27 cellular contexts compared by ENCODE assay signal in the genomic region with DNA sequence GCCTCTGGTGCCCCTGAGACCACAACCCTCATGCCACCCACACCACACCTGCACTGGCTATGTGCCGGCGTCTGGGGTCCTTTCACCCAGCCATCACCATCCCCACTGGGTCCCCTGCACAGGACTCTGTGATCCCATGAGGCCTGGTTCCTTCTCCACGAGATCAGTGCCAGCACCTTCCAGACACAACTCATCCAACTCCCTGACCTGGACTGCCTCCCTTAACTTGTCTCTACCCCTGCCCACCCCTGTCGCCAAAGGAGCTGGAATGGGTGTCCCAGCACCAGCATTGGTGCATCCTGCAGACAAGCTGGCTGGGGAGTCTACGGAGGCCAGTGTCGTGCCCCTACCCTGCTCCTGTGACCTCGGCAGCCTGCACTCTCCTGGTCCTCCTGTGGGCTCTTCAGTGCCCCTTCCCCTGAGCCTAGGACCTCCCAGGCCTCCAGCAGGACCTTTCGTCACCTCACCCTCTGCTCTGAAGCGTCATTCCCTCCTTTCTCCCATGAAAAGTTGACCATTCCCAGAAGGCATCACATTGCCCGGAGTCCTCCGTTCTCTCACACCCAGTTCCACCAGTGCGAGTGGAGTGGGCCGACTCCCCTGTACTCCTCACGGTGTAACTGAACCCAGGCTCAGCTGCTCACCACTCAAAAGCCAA.
DNase-seq lines count a peak whose midpoint lies in the region; ATAC-seq, FAIRE-seq and TF ChIP-seq lines count a peak whose summit lies in the region.
"Had no signal": no experiment of that assay in that cellular context is flagged by ENCODE, and none has a peak within 500 bp of the region (broad histone marks: within the 10 kb centered on the region; RNA-seq: fewer than 3 reads in every experiment).

No MANE protein-coding gene starts in this region.

- TF ChIP-seq RAD21 in H1 (IDR thresholded peaks at IDR 0.05 in 1 of 2, conservative IDR thresholded peaks at IDR 0.05 in 1 of 2; ENCODE audit: low read depth in 2 of 2, low read length in 2 of 2): no peak

- no peak for TF ChIP-seq EP300 in H1 (IDR thresholded peaks at IDR 0.05; ENCODE audit: borderline replicate concordance in 1 of 2, low read depth in 2 of 2, low read length in 2 of 2)
- TF ChIP-seq EP300 in transverse colon (IDR thresholded peaks at IDR 0.05; ENCODE audit: low read depth): no peak

- H3K4me3 ChIP-seq in H1 (ENCODE audit: extremely low read depth in 1 of 4, insufficient read depth in 2 of 4, low read depth in 3 of 4, low read length in 4 of 4) (no peak overlapping the region), transverse colon (no peak overlapping the region)
- H3K4me3 ChIP-seq: BLaER1 treated with 17β-estradiol and CSF1 and Interleukin-3, amounts not matched to agents 10 nM and 100 nM; lung; mucosa of descending colon; stomach; tibial nerve had no signal

- TF ChIP-seq POLR2A in H1 (IDR thresholded peaks at IDR 0.05; ENCODE audit: control extremely low read depth in 1 of 2, low read depth in 2 of 2, low read length in 2 of 2) (no peak), transverse colon (IDR thresholded peaks at IDR 0.05) (no peak)

- no peak overlapping the region for H3K4me3 Mint-ChIP-seq in activated CD8-positive, alpha-beta T cell treated with anti-CD3 and anti-CD28 coated beads, Interleukin-2, amount 10 ng/mL, durations not matched to agents 7 days and 5 days
- H3K4me3 Mint-ChIP-seq in activated CD8-positive, alpha-beta T cell treated with anti-CD3 and anti-CD28 coated beads for 36 hours: no peak overlapping the region
- peak overlapping the region in 1 of 3 experiments; percentile 52 for H3K4me3 Mint-ChIP-seq in nephron
- H3K4me3 Mint-ChIP-seq: activated T-cell treated with anti-CD3 and anti-CD28 coated beads, Interleukin-2, amount 50 U/mL, for 24 hours; nephron progenitor cell; T-helper 17 cell had no signal

- H3K4ac ChIP-seq in H1 (replicated peaks; ENCODE audit: insufficient read length, low read depth, low read length): no peak overlapping the region

- no peak overlapping the region for H3K14ac ChIP-seq in H1 (ENCODE audit: insufficient read length)

- no peaks in the 10 kb centered on the region for H3K36me3 Mint-ChIP-seq in activated CD8-positive, alpha-beta T cell treated with anti-CD3 and anti-CD28 coated beads, Interleukin-2, amount 10 ng/mL, durations not matched to agents 7 days and 5 days (ENCODE audit: low read depth)
- no peaks in the 10 kb centered on the region for H3K36me3 Mint-ChIP-seq in activated CD8-positive, alpha-beta T cell treated with anti-CD3 and anti-CD28 coated beads for 36 hours (ENCODE audit: low read depth)
- no peaks in the 10 kb centered on the region for H3K36me3 Mint-ChIP-seq in nephron (ENCODE audit: low read depth)

- no peak for FAIRE-seq in H1 (lab: Jason Lieb, UNC)
- FAIRE-seq: astrocyte, HepG2, kidney had no signal

- H3K23me2 ChIP-seq in H1 (ENCODE audit: low read depth, low read length): no peaks in the 10 kb centered on the region

- H3K4me1 Mint-ChIP-seq in activated CD8-positive, alpha-beta T cell treated with anti-CD3 and anti-CD28 coated beads, Interleukin-2, amount 10 ng/mL, durations not matched to agents 7 days and 5 days (ENCODE audit: low read depth): no peaks in the 10 kb centered on the region
- peaks cover 5% of the 10 kb centered on the region for H3K4me1 Mint-ChIP-seq in activated CD8-positive, alpha-beta T cell treated with anti-CD3 and anti-CD28 coated beads for 36 hours (ENCODE audit: low read depth)
- peaks cover 39% of the 10 kb centered on the region for H3K4me1 Mint-ChIP-seq in nephron

- intact Hi-C loops in activated CD8-positive, alpha-beta T cell treated with anti-CD3 and anti-CD28 coated beads for 36 hours (cut with micrococcal nuclease): no loop called here
- intact Hi-C loops in transverse colon (cut with DNase I; ENCODE audit: low total_unique reads): no loop called here

- H2BK20ac ChIP-seq in H1 (ENCODE audit: low read length): no peak overlapping the region

- H3K9me3 Mint-ChIP-seq in activated CD8-positive, alpha-beta T cell treated with anti-CD3 and anti-CD28 coated beads, Interleukin-2, amount 10 ng/mL, durations not matched to agents 7 days and 5 days (ENCODE audit: insufficient read depth): no peaks in the 10 kb centered on the region
- peaks cover 4% of the 10 kb centered on the region for H3K9me3 Mint-ChIP-seq in activated CD8-positive, alpha-beta T cell treated with anti-CD3 and anti-CD28 coated beads for 36 hours
- H3K9me3 Mint-ChIP-seq in nephron: no peaks in the 10 kb centered on the region
- H3K9me3 Mint-ChIP-seq: nephron progenitor cell had no signal

- H2AFZ ChIP-seq in H1 (ENCODE audit: low read length): no peak overlapping the region

- POLR2A ChIA-PET in activated CD8-positive, alpha-beta T cell treated with anti-CD3 and anti-CD28 coated beads, Interleukin-2, amount 10 ng/mL, durations not matched to agents 7 days and 5 days (lab: Charles Lee): no interaction called here
- POLR2A ChIA-PET in activated CD8-positive, alpha-beta T cell treated with anti-CD3 and anti-CD28 coated beads for 36 hours (lab: Charles Lee): no interaction called here
- POLR2A ChIA-PET in H1 (lab: Charles Lee; ENCODE audit: partially characterized antibody): no interaction called here

- no peak overlapping the region for H4K91ac ChIP-seq in H1 (replicated peaks; ENCODE audit: insufficient read length, low read length)

- no peaks in the 10 kb centered on the region for H3K36me3 ChIP-seq in H1 (ENCODE audit: control insufficient read depth in 2 of 4, insufficient read depth in 4 of 4, low read length in 3 of 4)
- H3K36me3 ChIP-seq in transverse colon: no peaks in the 10 kb centered on the region
- H3K36me3 ChIP-seq: BLaER1 treated with 17β-estradiol and CSF1 and Interleukin-3, amounts not matched to agents 10 nM and 100 nM; stomach; tibial nerve had no signal

- peak overlapping the region; percentile 48; the same call in 1 of the 2 replicates for H4K8ac ChIP-seq in H1 (ENCODE audit: extremely low read depth, insufficient read depth, low read length)

- no peak overlapping the region for H2BK120ac ChIP-seq in H1 (replicated peaks; ENCODE audit: low read depth, low read length)

- CTCF ChIA-PET in activated CD8-positive, alpha-beta T cell treated with anti-CD3 and anti-CD28 coated beads, Interleukin-2, amount 10 ng/mL, durations not matched to agents 7 days and 5 days (lab: Charles Lee): no interaction called here
- CTCF ChIA-PET in activated CD8-positive, alpha-beta T cell treated with anti-CD3 and anti-CD28 coated beads for 36 hours (lab: Charles Lee): no interaction called here
- CTCF ChIA-PET in H1 (lab: Charles Lee; ENCODE audit: partially characterized antibody): no interaction called here

- no peak for TF ChIP-seq CTCF in activated CD8-positive, alpha-beta T cell treated with anti-CD3 and anti-CD28 coated beads for 36 hours (IDR thresholded peaks at IDR 0.05)
- no peak for TF ChIP-seq CTCF in H1 (IDR thresholded peaks at IDR 0.05; ENCODE audit: control extremely low read depth in 1 of 3, insufficient read depth in 1 of 3, low read depth in 1 of 3, low read length in 3 of 3)
- no peak for TF ChIP-seq CTCF in nephron (IDR thresholded peaks at IDR 0.05; ENCODE audit: unreplicated experiment in 3 of 3)
- no peak for TF ChIP-seq CTCF in transverse colon (IDR thresholded peaks at IDR 0.05)

- no peak for ATAC-seq in activated CD8-positive, alpha-beta T cell treated with anti-CD3 and anti-CD28 coated beads, Interleukin-2, amount 10 ng/mL, durations not matched to agents 7 days and 5 days
- no peak for ATAC-seq in activated CD8-positive, alpha-beta T cell treated with anti-CD3 and anti-CD28 coated beads for 36 hours
- ATAC-seq: HepG2, mucosa of descending colon, SK-N-SH treated with all-trans-retinoic acid at 6 μM for 48 hours, T-helper 17 cell had no signal

- H3K27me3 Mint-ChIP-seq in activated CD8-positive, alpha-beta T cell treated with anti-CD3 and anti-CD28 coated beads, Interleukin-2, amount 10 ng/mL, durations not matched to agents 7 days and 5 days (ENCODE audit: low read depth): no peaks in the 10 kb centered on the region
- no peaks in the 10 kb centered on the region for H3K27me3 Mint-ChIP-seq in activated CD8-positive, alpha-beta T cell treated with anti-CD3 and anti-CD28 coated beads for 36 hours
- H3K27me3 Mint-ChIP-seq in nephron (ENCODE audit: low read depth): peaks cover 23% of the 10 kb centered on the region

- peak; percentile 12 for DNase-seq in activated CD8-positive, alpha-beta T cell treated with anti-CD3 and anti-CD28 coated beads, Interleukin-2, amount 10 ng/mL, durations not matched to agents 7 days and 5 days
- no peak for DNase-seq in activated CD8-positive, alpha-beta T cell treated with anti-CD3 and anti-CD28 coated beads for 36 hours
- DNase-seq in H1 (ENCODE audit: low read depth in 1 of 2, low spot score in 2 of 2) (no peak), transverse colon (no peak), NCI-H1417 (lab: John Stamatoyannopoulos, UW) (no peak), caudate nucleus (lab: John Stamatoyannopoulos, UW) (no peak)
- no peak for DNase-seq in stimulated activated CD4-positive, alpha-beta T cell treated with anti-CD3 and anti-CD28 coated beads, Interleukin-2, amount 100 ng/mL, for 48 hours
- DNase-seq: activated CD4-positive, alpha-beta T cell treated with anti-CD3 and anti-CD28 coated beads for 1 hour; activated gamma-delta T cell treated with Interleukin-2 at 50 U/mL for 16 hours; activated T-cell treated with anti-CD3 and anti-CD28 coated beads, Interleukin-2, amount 50 U/mL, for 24 hours; GDM1; glutamatergic neuron; Karpas-422; kidney; mucosa of descending colon; NCI-H1694; nephron progenitor cell; RPMI8226; stomach; T-helper 17 cell had no signal

- no peaks in the 10 kb centered on the region for H3K79me1 ChIP-seq in H1 (ENCODE audit: low read depth, low read length)

- H3K9me3 ChIP-seq in H1 (ENCODE audit: insufficient read depth in 2 of 2, low read depth in 1 of 2, low read length in 1 of 2) (no peaks in the 10 kb centered on the region), transverse colon (no peaks in the 10 kb centered on the region)
- H3K9me3 ChIP-seq: BLaER1 treated with 17β-estradiol and CSF1 and Interleukin-3, amounts not matched to agents 10 nM and 100 nM; mucosa of descending colon; stomach; tibial nerve had no signal

- no peak overlapping the region for H4K5ac ChIP-seq in H1 (ENCODE audit: insufficient read length, low read depth, low read length)

- H3K4me1 ChIP-seq in H1 (replicated peaks in 1 of 4; ENCODE audit: control insufficient read depth in 3 of 4, insufficient read depth in 4 of 4, low read length in 3 of 4) (no peaks in the 10 kb centered on the region), transverse colon (no peaks in the 10 kb centered on the region)
- H3K4me1 ChIP-seq: BLaER1 treated with 17β-estradiol and CSF1 and Interleukin-3, amounts not matched to agents 10 nM and 100 nM; tibial nerve had no signal

- H3K18ac ChIP-seq in H1 (ENCODE audit: extremely low read depth, low read length): no peak overlapping the region

- H3K56ac ChIP-seq in H1 (replicated peaks; ENCODE audit: insufficient read length, low read depth, low read length): no peak overlapping the region

- H2BK12ac ChIP-seq in H1 (ENCODE audit: low read depth, low read length): no peak overlapping the region

- H3K23ac ChIP-seq in H1 (ENCODE audit: insufficient read length): no peak overlapping the region

- H3K27me3 ChIP-seq in H1 (replicated peaks in 1 of 4; ENCODE audit: control insufficient read depth in 3 of 4, extremely low read depth in 1 of 4, insufficient read depth in 3 of 4, low read length in 3 of 4): no peaks in the 10 kb centered on the region
- no peaks in the 10 kb centered on the region for H3K27me3 ChIP-seq in transverse colon
- H3K27me3 ChIP-seq: BLaER1 treated with 17β-estradiol and CSF1 and Interleukin-3, amounts not matched to agents 10 nM and 100 nM; stomach; tibial nerve had no signal

- H3K27ac Mint-ChIP-seq in activated CD8-positive, alpha-beta T cell treated with anti-CD3 and anti-CD28 coated beads, Interleukin-2, amount 10 ng/mL, durations not matched to agents 7 days and 5 days: no peak overlapping the region
- no peak overlapping the region for H3K27ac Mint-ChIP-seq in activated CD8-positive, alpha-beta T cell treated with anti-CD3 and anti-CD28 coated beads for 36 hours
- H3K27ac Mint-ChIP-seq in nephron: peak overlapping the region in 2 of 3 experiments; percentile 41 to 43
- H3K27ac Mint-ChIP-seq: activated T-cell treated with anti-CD3 and anti-CD28 coated beads, Interleukin-2, amount 50 U/mL, for 24 hours; nephron progenitor cell; T-helper 17 cell had no signal

- H4K20me1 ChIP-seq in H1 (replicated peaks in 1 of 2; ENCODE audit: control insufficient read depth in 1 of 2, insufficient read depth in 2 of 2, low read length in 2 of 2): no peaks in the 10 kb centered on the region
- H4K20me1 ChIP-seq: BLaER1 treated with 17β-estradiol and CSF1 and Interleukin-3, amounts not matched to agents 10 nM and 100 nM had no signal

- H2BK5ac ChIP-seq in H1 (ENCODE audit: low read depth, low read length): no peak overlapping the region

- H3K9ac ChIP-seq in H1 (replicated peaks in 1 of 4; ENCODE audit: extremely low read depth in 1 of 4, low read depth in 3 of 4, low read length in 3 of 4): no peak overlapping the region
- H3K9ac ChIP-seq: BLaER1 treated with 17β-estradiol and CSF1 and Interleukin-3, amounts not matched to agents 10 nM and 100 nM had no signal

- 92% methylated on average over 13 of the region's 14 CpGs; no CpG with 5 or more reads in 1 of the 2 experiments for WGBS in H1 (ENCODE audit: extremely low coverage in 1 of 2, insufficient coverage in 1 of 2, insufficient read length in 1 of 2, insufficient replicate concordance in 2 of 2, low coverage in 1 of 2, low lambda C conversion rate in 2 of 2, missing lambda C conversion rate in 1 of 2), 2 experiments
- 74% methylated on average over 14 of the region's 14 CpGs; no CpG with 5 or more reads in 1 of the 2 donors for WGBS in transverse colon (ENCODE audit: low coverage in 1 of 2), 2 donors

- no peak overlapping the region for H3K4me2 ChIP-seq in H1 (ENCODE audit: insufficient read depth in 1 of 2, low read depth in 2 of 2, low read length in 2 of 2)
- H3K4me2 ChIP-seq: BLaER1 treated with 17β-estradiol and CSF1 and Interleukin-3, amounts not matched to agents 10 nM and 100 nM had no signal

- H3K79me2 ChIP-seq in H1 (ENCODE audit: control insufficient read depth in 1 of 2, insufficient read depth in 2 of 2, low read length in 2 of 2): no peaks in the 10 kb centered on the region

- in situ Hi-C loops in transverse colon (cut with MboI; ENCODE audit: low pct_ligation_motif_present in 1 of 4, low pct_unique_long_range_greater_than_20kb in 1 of 4, low sequenced_read_pairs in 3 of 4): no loop called here

- H3K27ac ChIP-seq in H1 (ENCODE audit: low read depth, low read length) (no peak overlapping the region), transverse colon (peak overlapping the region; percentile 45 to 83 (median 72)), caudate nucleus (ENCODE audit: low read depth, low read length) (no peak overlapping the region)
- H3K27ac ChIP-seq: BLaER1 treated with 17β-estradiol and CSF1 and Interleukin-3, amounts not matched to agents 10 nM and 100 nM; tibial nerve had no signal

- no peak overlapping the region for H2BK15ac ChIP-seq in H1 (ENCODE audit: low read length)

- no peak overlapping the region for H2AK5ac ChIP-seq in H1 (ENCODE audit: low read depth, low read length)

Comparison
In these comparisons a context has a peak if more than half of its experiments do, and no peak if none do; other contexts are left out.
1. H3K27ac Mint-ChIP-seq: peak in nephron (2 of 3); none in activated CD8-positive, alpha-beta T cell treated with anti-CD3 and anti-CD28 coated beads, Interleukin-2, amount 10 ng/mL, durations not matched to agents 7 days and 5 days (single experiment) and activated CD8-positive, alpha-beta T cell treated with anti-CD3 and anti-CD28 coated beads for 36 hours (single experiment).
2. H3K27ac ChIP-seq: peak in transverse colon (4 of 4); none in H1 (single experiment) and caudate nucleus (single experiment).